In genomic region chr22:47063606-47064005, GRCh38 we compare ENCODE assay signal across 19 cellular contexts.
DNase-seq lines count a peak whose midpoint lies in the region; ATAC-seq and TF ChIP-seq lines count a peak whose summit lies in the region.
"Had no signal": no experiment of that assay in that cellular context is flagged by ENCODE, and none has a peak within 500 bp of the region (broad histone marks: within the 10 kb centered on the region; RNA-seq: fewer than 3 reads in every experiment).

No MANE protein-coding gene starts in this region.

- 75 to 99% (median 96%) methylated on average over 8 to 10 of the region's 10 CpGs for WGBS in stomach, 5 donors

- no peak overlapping the region for H3K27ac ChIP-seq in stomach
- H3K27ac ChIP-seq: BLaER1 had no signal

- H3K27me3 ChIP-seq in stomach = no peaks in the 10 kb centered on the region
- H3K27me3 ChIP-seq: BLaER1 had no signal

- no peaks in the 10 kb centered on the region for H3K4me1 ChIP-seq in stomach
- H3K4me1 ChIP-seq: Caco-2 had no signal

- POLR2A ChIA-PET in HEK293T (lab: Yijun Ruan, JAX) = no interaction called here

- DNase-seq in activated CD8-positive, alpha-beta memory T cell treated with anti-CD3 and anti-CD28 coated beads, Interleukin-2, amount 50 U/mL, for 48 hours = peak; percentile 20
- no peak for DNase-seq in activated CD8-positive, alpha-beta memory T cell treated with anti-CD3 and anti-CD28 coated beads, Interleukin-2, amount 10 ng/mL, durations not matched to agents 7 days and 5 days
- DNase-seq in chondrocyte (ENCODE audit: low spot score) = peak; percentile 49
- DNase-seq in mesenteric fat pad (ENCODE audit: low spot score) = peak; percentile 59
- DNase-seq in stomach = peak; percentile 3
- no peak for DNase-seq in HEK293T (ENCODE audit: extremely low spot score)
- DNase-seq: 8988T, AML-193, Caco-2, DND-41, GDM1, HFFc6 had no signal

- intact Hi-C loops in stomach (cut with DNase I; ENCODE audit: low total_unique reads) = no loop called here

- CTCF ChIA-PET in activated CD8-positive, alpha-beta memory T cell treated with anti-CD3 and anti-CD28 coated beads, Interleukin-2, amount 10 ng/mL, durations not matched to agents 7 days and 5 days (lab: Charles Lee) = no interaction called here
- CTCF ChIA-PET in HEK293T (lab: Yijun Ruan, JAX) = no interaction called here

- no peak overlapping the region for H3K4me3 Mint-ChIP-seq in activated CD8-positive, alpha-beta memory T cell treated with anti-CD3 and anti-CD28 coated beads, Interleukin-2, amount 10 ng/mL, durations not matched to agents 7 days and 5 days
- no peak overlapping the region for H3K4me3 Mint-ChIP-seq in chondrocyte (ENCODE audit: unreplicated experiment)
- H3K4me3 Mint-ChIP-seq: CD8-positive, alpha-beta memory T cell; GM23338; HFFc6 had no signal

- no peak for ATAC-seq in activated CD8-positive, alpha-beta memory T cell treated with anti-CD3 and anti-CD28 coated beads, Interleukin-2, amount 10 ng/mL, durations not matched to agents 7 days and 5 days
- ATAC-seq in GM18520 (IDR thresholded peaks at IDR 0.05; ENCODE audit: unreplicated experiment) (no peak), HG03439 (IDR thresholded peaks at IDR 0.05; ENCODE audit: unreplicated experiment) (no peak)
- ATAC-seq: GM23338 had no signal

- no peaks in the 10 kb centered on the region for H3K9me3 ChIP-seq in stomach
- H3K9me3 ChIP-seq: BLaER1, Caco-2, HAP-1 had no signal

- TF ChIP-seq EP300 in stomach (IDR thresholded peaks at IDR 0.05) = no peak

- no peak overlapping the region for H3K4me3 ChIP-seq in stomach
- H3K4me3 ChIP-seq: BLaER1, GM23338, HAP-1 had no signal

- H3K27me3 Mint-ChIP-seq in activated CD8-positive, alpha-beta memory T cell treated with anti-CD3 and anti-CD28 coated beads, Interleukin-2, amount 10 ng/mL, durations not matched to agents 7 days and 5 days = no peaks in the 10 kb centered on the region
- H3K27me3 Mint-ChIP-seq in chondrocyte (ENCODE audit: low read depth) = no peaks in the 10 kb centered on the region
- H3K27me3 Mint-ChIP-seq: CD8-positive, alpha-beta memory T cell; IgD-negative memory B cell had no signal

- H3K27ac Mint-ChIP-seq in activated CD8-positive, alpha-beta memory T cell treated with anti-CD3 and anti-CD28 coated beads, Interleukin-2, amount 10 ng/mL, durations not matched to agents 7 days and 5 days = no peak overlapping the region
- H3K27ac Mint-ChIP-seq in chondrocyte (ENCODE audit: unreplicated experiment) = no peak overlapping the region
- H3K27ac Mint-ChIP-seq: GM23338, HFFc6 had no signal

- peaks cover 0 to 65% (median 54%) of the 10 kb centered on the region in 4 donors for H3K36me3 ChIP-seq in stomach
- H3K36me3 ChIP-seq: HAP-1 had no signal

- no peak for TF ChIP-seq POLR2A in stomach (IDR thresholded peaks at IDR 0.05)

- no peaks in the 10 kb centered on the region for H3K36me3 Mint-ChIP-seq in activated CD8-positive, alpha-beta memory T cell treated with anti-CD3 and anti-CD28 coated beads, Interleukin-2, amount 10 ng/mL, durations not matched to agents 7 days and 5 days
- H3K36me3 Mint-ChIP-seq in chondrocyte (ENCODE audit: low read depth) = peaks cover 6% of the 10 kb centered on the region

- H3K9me3 Mint-ChIP-seq in activated CD8-positive, alpha-beta memory T cell treated with anti-CD3 and anti-CD28 coated beads, Interleukin-2, amount 10 ng/mL, durations not matched to agents 7 days and 5 days (ENCODE audit: low read depth) = no peaks in the 10 kb centered on the region
- no peaks in the 10 kb centered on the region for H3K9me3 Mint-ChIP-seq in chondrocyte (ENCODE audit: low read depth)
- H3K9me3 Mint-ChIP-seq: CD8-positive, alpha-beta memory T cell; GM23338; HFFc6; IgD-negative memory B cell had no signal

- TF ChIP-seq CTCF in chondrocyte (IDR thresholded peaks at IDR 0.05) (no peak), stomach (IDR thresholded peaks at IDR 0.05) (no peak)

- H3K4me1 Mint-ChIP-seq in activated CD8-positive, alpha-beta memory T cell treated with anti-CD3 and anti-CD28 coated beads, Interleukin-2, amount 10 ng/mL, durations not matched to agents 7 days and 5 days = no peaks in the 10 kb centered on the region
- no peaks in the 10 kb centered on the region for H3K4me1 Mint-ChIP-seq in chondrocyte (ENCODE audit: low read depth)

TF ChIP-seq in HEK293T, 16 proteins besides CTCF, POLR2A, EP300 and RAD21:
- TF ChIP-seq TARDBP (IDR thresholded peaks at IDR 0.05) = no peak
- no peak for TF ChIP-seq NFRKB (IDR thresholded peaks at IDR 0.05)
- no peak for TF ChIP-seq CTBP1 (IDR thresholded peaks at IDR 0.05; ENCODE audit: borderline replicate concordance)
- TF ChIP-seq HDGF (IDR thresholded peaks at IDR 0.05; ENCODE audit: borderline replicate concordance) = no peak

Comparison
In these comparisons a context has a peak if more than half of its experiments do, and no peak if none do; other contexts are left out.
1. DNase-seq: peak in activated CD8-positive, alpha-beta memory T cell treated with anti-CD3 and anti-CD28 coated beads, Interleukin-2, amount 50 U/mL, for 48 hours (single experiment), chondrocyte (single experiment), mesenteric fat pad (single experiment) and stomach (single experiment); none in activated CD8-positive, alpha-beta memory T cell treated with anti-CD3 and anti-CD28 coated beads, Interleukin-2, amount 10 ng/mL, durations not matched to agents 7 days and 5 days (single experiment) and HEK293T (single experiment).